In the genomic region with DNA sequence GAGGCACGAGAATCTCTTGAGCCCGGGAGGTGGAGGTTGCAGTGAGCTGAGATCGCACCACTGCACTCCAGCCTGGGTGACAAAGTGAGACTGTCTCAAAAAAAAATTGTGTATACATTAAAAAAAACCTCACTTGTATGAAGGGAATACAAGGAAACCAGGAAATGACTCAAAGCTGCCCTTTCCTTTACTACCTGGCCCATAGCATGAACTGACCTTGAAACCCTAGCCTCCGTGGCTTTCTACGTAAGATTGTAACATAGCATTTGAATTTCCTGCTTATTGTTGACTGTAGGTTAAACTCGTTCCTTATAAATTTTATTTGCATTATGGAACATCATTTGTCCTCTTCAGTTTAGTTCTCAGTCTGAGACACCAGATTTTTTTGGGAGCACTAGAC, we compare ENCODE assay signal across 10 cellular contexts. TPM values are rescaled to one million over a fixed set of nuclear protein-coding genes. Genes with fewer than 3 reads are reported as not detected.
DNase-seq lines count a peak whose midpoint lies in the region; ATAC-seq lines count a peak whose summit lies in the region.
"Had no signal": no experiment of that assay in that cellular context is flagged by ENCODE, and none has a peak within 500 bp of the region (broad histone marks: within the 10 kb centered on the region; RNA-seq: fewer than 3 reads in every experiment).

No MANE protein-coding gene starts in this region.

- H3K4me1 Mint-ChIP-seq in activated T-helper 2 cell treated with anti-CD3 and anti-CD28 coated beads, Interferon-gamma antibody, Interleukin-2, Interleukin-4, amounts not matched to agents 10 μg/mL and 5 μg/mL and 100 μg/mL, durations not matched to agents 14 hours and 24 hours and 36 hours (ENCODE audit: low read depth) = peaks cover 49% of the 10 kb centered on the region

- peak overlapping the region; percentile 40 for H3K27ac Mint-ChIP-seq in activated T-helper 2 cell treated with anti-CD3 and anti-CD28 coated beads, Interferon-gamma antibody, Interleukin-2, Interleukin-4, amounts not matched to agents 10 μg/mL and 5 μg/mL and 100 μg/mL, durations not matched to agents 14 hours and 24 hours and 36 hours
- H3K27ac Mint-ChIP-seq: activated naive CD4-positive, alpha-beta T cell treated with anti-CD3 and anti-CD28 coated beads for 36 hours had no signal

- DNase-seq in ACHN = peak; percentile 23
- peak; percentile 78 for DNase-seq in HPDE6-E6E7 (ENCODE audit: extremely low spot score)
- DNase-seq in activated T-helper 2 cell treated with anti-CD3 and anti-CD28 coated beads, Interferon-gamma antibody, Interleukin-2, Interleukin-4, amounts not matched to agents 10 μg/mL and 5 μg/mL and 100 μg/mL, durations not matched to agents 14 hours and 24 hours and 36 hours (ENCODE audit: low spot score) = no peak
- DNase-seq in lung microvascular endothelial cell (ENCODE audit: low read depth in 2 of 2) = peak; percentile 69 to 86
- no peak for DNase-seq in NCI-H510A treated with DMSO at 0.1 percent for 48 hours (lab: John Stamatoyannopoulos, UW)
- no peak for DNase-seq in stimulated activated CD4-positive, alpha-beta T cell treated with anti-CD3 and anti-CD28 coated beads, Interleukin-4, amount 100 ng/mL, for 1 hour
- DNase-seq in hypothalamus (lab: John Stamatoyannopoulos, UW) = no peak

- no peaks in the 10 kb centered on the region for H3K36me3 Mint-ChIP-seq in activated T-helper 2 cell treated with anti-CD3 and anti-CD28 coated beads, Interferon-gamma antibody, Interleukin-2, Interleukin-4, amounts not matched to agents 10 μg/mL and 5 μg/mL and 100 μg/mL, durations not matched to agents 14 hours and 24 hours and 36 hours (ENCODE audit: low read depth)
- H3K36me3 Mint-ChIP-seq: CD14-positive monocyte had no signal

- H3K9me3 Mint-ChIP-seq in activated T-helper 2 cell treated with anti-CD3 and anti-CD28 coated beads, Interferon-gamma antibody, Interleukin-2, Interleukin-4, amounts not matched to agents 10 μg/mL and 5 μg/mL and 100 μg/mL, durations not matched to agents 14 hours and 24 hours and 36 hours = no peaks in the 10 kb centered on the region
- H3K9me3 Mint-ChIP-seq: activated naive CD4-positive, alpha-beta T cell treated with anti-CD3 and anti-CD28 coated beads for 36 hours had no signal

- ATAC-seq in HG02642 (IDR thresholded peaks at IDR 0.05; ENCODE audit: poor library complexity, unreplicated experiment) = no peak

- in situ Hi-C loops in ACHN (cut with HindIII; ENCODE audit: low pct_ligation_motif_present, low pct_unique_long_range_greater_than_20kb, low sequenced_read_pairs) = no loop called here

- intact Hi-C loops in activated T-helper 2 cell treated with anti-CD3 and anti-CD28 coated beads, Interferon-gamma antibody, Interleukin-2, Interleukin-4, amounts not matched to agents 10 μg/mL and 5 μg/mL and 100 μg/mL, durations not matched to agents 14 hours and 24 hours and 36 hours (cut with micrococcal nuclease) = no loop called here

- H3K4me3 Mint-ChIP-seq in activated T-helper 2 cell treated with anti-CD3 and anti-CD28 coated beads, Interferon-gamma antibody, Interleukin-2, Interleukin-4, amounts not matched to agents 10 μg/mL and 5 μg/mL and 100 μg/mL, durations not matched to agents 14 hours and 24 hours and 36 hours (ENCODE audit: low read depth) = no peak overlapping the region
- H3K4me3 Mint-ChIP-seq: activated naive CD4-positive, alpha-beta T cell treated with anti-CD3 and anti-CD28 coated beads for 36 hours; CD14-positive monocyte had no signal

- H3K27me3 Mint-ChIP-seq in activated T-helper 2 cell treated with anti-CD3 and anti-CD28 coated beads, Interferon-gamma antibody, Interleukin-2, Interleukin-4, amounts not matched to agents 10 μg/mL and 5 μg/mL and 100 μg/mL, durations not matched to agents 14 hours and 24 hours and 36 hours (ENCODE audit: low read depth) = no peaks in the 10 kb centered on the region

RNA-seq across cellular contexts. Expression of gene DDX47, which starts 9.1 kb away (rescaled TPM):
- 114 and 120 TPM in 2 replicates for total RNA-seq in activated T-helper 2 cell treated with anti-CD3 and anti-CD28 coated beads, Interferon-gamma antibody, Interleukin-2, Interleukin-4, amounts not matched to agents 10 μg/mL and 5 μg/mL and 100 μg/mL, durations not matched to agents 14 hours and 24 hours and 36 hours
- 36.6 and 42.3 TPM in 2 replicates for total RNA-seq in lung microvascular endothelial cell

RNA-seq across cellular contexts. Expression of gene APOLD1, which starts 18.6 kb away (rescaled TPM):
- total RNA-seq in activated T-helper 2 cell treated with anti-CD3 and anti-CD28 coated beads, Interferon-gamma antibody, Interleukin-2, Interleukin-4, amounts not matched to agents 10 μg/mL and 5 μg/mL and 100 μg/mL, durations not matched to agents 14 hours and 24 hours and 36 hours = 5.3 and 6.0 TPM in 2 replicates
- total RNA-seq in lung microvascular endothelial cell = 26.8 and 31.9 TPM in 2 replicates

Comparison
In these comparisons a context has a peak if more than half of its experiments do, and no peak if none do; other contexts are left out.
1. DNase-seq: peak in ACHN (single experiment), HPDE6-E6E7 (single experiment) and lung microvascular endothelial cell (2 of 2); none in activated T-helper 2 cell treated with anti-CD3 and anti-CD28 coated beads, Interferon-gamma antibody, Interleukin-2, Interleukin-4, amounts not matched to agents 10 μg/mL and 5 μg/mL and 100 μg/mL, durations not matched to agents 14 hours and 24 hours and 36 hours (single experiment), NCI-H510A treated with DMSO at 0.1 percent for 48 hours (single experiment), stimulated activated CD4-positive, alpha-beta T cell treated with anti-CD3 and anti-CD28 coated beads, Interleukin-4, amount 100 ng/mL, for 1 hour (single experiment) and hypothalamus (0 of 51).